ENCODE assay signal across 9 cellular contexts in the genomic region with DNA sequence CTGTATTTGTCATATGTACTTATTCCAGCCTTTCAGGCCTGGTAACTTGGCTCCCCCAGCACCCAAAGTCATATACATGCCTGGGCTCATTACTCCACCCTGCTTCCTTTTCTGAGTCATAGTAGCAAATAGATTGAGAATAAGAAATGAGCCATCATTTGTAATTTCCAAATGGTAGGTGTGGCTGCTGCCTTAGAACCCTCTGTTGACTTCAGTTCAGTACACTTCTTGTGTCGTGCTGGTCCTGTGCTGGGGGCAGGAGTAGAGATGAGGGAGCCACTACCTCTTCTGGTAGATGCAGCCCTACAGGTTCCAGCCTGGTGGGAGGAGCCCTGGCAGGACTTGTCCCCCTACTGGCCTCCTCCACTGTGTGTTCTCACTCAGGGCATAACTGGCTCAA. TPM values are rescaled to one million over a fixed set of nuclear protein-coding genes. Genes with fewer than 3 reads are reported as not detected.
A peak's percentile ranks its signal among the peaks of the same experiment; 100 is the strongest.
DNase-seq lines count a peak whose midpoint lies in the region; ATAC-seq, FAIRE-seq and TF ChIP-seq lines count a peak whose summit lies in the region.
"Had no signal": no experiment of that assay in that cellular context is flagged by ENCODE, and none has a peak within 500 bp of the region (broad histone marks: within the 10 kb centered on the region; RNA-seq: fewer than 3 reads in every experiment).

No MANE protein-coding gene starts in this region.

- no peak overlapping the region for H3K27ac ChIP-seq in small intestine (ENCODE audit: low read depth in 1 of 2, low read length in 1 of 2)

- no peak for FAIRE-seq in small intestine (lab: Jason Lieb, UNC)

- H3K9me3 ChIP-seq in small intestine (ENCODE audit: control insufficient read depth, low read depth) = no peaks in the 10 kb centered on the region

- H3K4me1 ChIP-seq in small intestine (ENCODE audit: control insufficient read depth in 2 of 2, insufficient read depth in 1 of 2, low read depth in 1 of 2, low read length in 1 of 2) = no peaks in the 10 kb centered on the region

- DNase-seq in activated CD4-positive, CD25-positive, alpha-beta regulatory T cell treated with anti-CD3 and anti-CD28 coated beads, Interleukin-2, amount 50 U/mL, for 72 hours = no peak
- DNase-seq in HPDE6-E6E7 (ENCODE audit: extremely low spot score) (peak; percentile 94), cardiac fibroblast (ENCODE audit: low read depth in 2 of 2) (peak; percentile 20 to 77), small intestine (peak; percentile 18), NCI-H2081 treated with DMSO at 0.1 percent for 48 hours (lab: John Stamatoyannopoulos, UW) (no peak), germinal center (ENCODE audit: low spot score) (no peak)
- DNase-seq: AML-193 had no signal

- no peaks in the 10 kb centered on the region for H3K27me3 ChIP-seq in small intestine (ENCODE audit: control insufficient read depth in 2 of 2, insufficient read depth in 2 of 2, low read length in 2 of 2)

- peak; percentile 97 to 98 for ATAC-seq in activated CD4-positive, CD25-positive, alpha-beta regulatory T cell treated with anti-CD3 and anti-CD28 coated beads, Interleukin-2, amount 50 U/mL, for 24 hours
- no peak for ATAC-seq in HG02970 (IDR thresholded peaks at IDR 0.05; ENCODE audit: low FRiP score, unreplicated experiment)

- H3K4me3 ChIP-seq in cardiac fibroblast (replicated peaks in 1 of 2; ENCODE audit: low read depth in 2 of 2, low read length in 2 of 2) = no peak overlapping the region
- no peak overlapping the region for H3K4me3 ChIP-seq in small intestine (ENCODE audit: low read depth in 1 of 2, low read length in 2 of 2)

- H3K36me3 ChIP-seq in small intestine (ENCODE audit: control insufficient read depth in 2 of 2, insufficient read depth in 2 of 2, low read length in 2 of 2) = peaks cover 8% of the 10 kb centered on the region in 2 donors

- 52 to 61% (median 57%) methylated on average over 1 of the region's 1 CpG for WGBS in small intestine, 3 donors

- peak; percentile 9 for TF ChIP-seq CTCF in cardiac fibroblast (IDR thresholded peaks at IDR 0.05; ENCODE audit: low read depth, low read length)

RNA-seq across cellular contexts. Expression of gene GM2A, which starts 11.1 kb away (rescaled TPM):
- 10 to 100 TPM in 1 of 3 donors, 1 to 10 TPM in 2; 4.0 to 18.1 (median 6.2) TPM for polyA plus RNA-seq in small intestine

RNA-seq across cellular contexts. Expression of gene SLC36A3, which starts 39.5 kb away (rescaled TPM):
- not detected for polyA plus RNA-seq in small intestine

RNA-seq across cellular contexts. Expression of gene CCDC69, which starts 40.2 kb away (rescaled TPM):
- 10 to 100 TPM in 2 of 3 donors, 1 to 10 TPM in 1; 5.6 to 33.5 (median 22.4) TPM for polyA plus RNA-seq in small intestine

Comparison
In these comparisons a context has a peak if more than half of its experiments do, and no peak if none do; other contexts are left out.
1. DNase-seq: peak in HPDE6-E6E7 (single experiment), cardiac fibroblast (2 of 2) and small intestine (single experiment); none in activated CD4-positive, CD25-positive, alpha-beta regulatory T cell treated with anti-CD3 and anti-CD28 coated beads, Interleukin-2, amount 50 U/mL, for 72 hours (single experiment), NCI-H2081 treated with DMSO at 0.1 percent for 48 hours (single experiment) and germinal center (single experiment).